In the genomic region with DNA sequence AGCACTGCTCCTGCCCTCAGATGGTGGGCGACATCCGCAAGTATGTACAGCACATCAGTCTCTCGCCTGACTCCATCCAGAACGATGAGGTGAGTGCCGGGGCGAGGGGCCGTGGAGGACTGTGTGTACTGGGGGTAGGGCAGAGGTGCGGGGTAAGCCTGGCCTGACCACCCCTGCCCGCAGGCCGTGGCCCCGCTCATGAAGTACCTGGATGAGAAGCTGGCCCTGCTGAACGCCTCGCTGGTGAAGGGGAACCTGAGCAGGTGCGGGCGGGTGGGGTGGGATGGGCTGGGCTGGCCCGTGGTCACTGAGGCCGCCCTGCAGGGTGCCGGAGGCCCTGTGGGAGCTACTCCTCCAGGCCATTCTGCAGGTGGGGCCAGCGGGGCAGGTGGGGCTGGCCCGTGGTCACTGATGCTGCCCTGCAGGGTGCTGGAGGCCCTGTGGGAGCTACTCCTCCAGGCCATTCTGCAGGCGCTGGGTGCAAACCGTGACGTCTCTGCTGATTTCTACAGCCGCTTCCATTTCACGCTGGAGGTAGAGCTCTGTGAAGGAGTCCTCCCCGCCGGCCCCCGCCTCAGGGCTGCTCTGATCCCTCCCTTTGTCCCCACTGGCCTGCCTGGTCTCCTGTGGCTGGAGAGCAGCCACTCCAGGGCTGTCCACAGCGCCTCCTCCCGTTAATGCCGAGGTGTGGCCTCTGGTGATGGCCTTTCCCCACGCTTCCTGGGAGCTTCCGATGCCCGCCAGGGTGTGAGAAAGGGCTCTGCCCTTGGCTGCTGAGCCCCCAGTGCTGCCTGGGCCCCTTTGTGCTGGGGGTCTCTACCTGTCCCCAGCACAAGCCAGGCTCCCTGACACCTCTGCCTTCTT, we compare ENCODE assay signal across 20 cellular contexts. TPM values are rescaled to one million over a fixed set of nuclear protein-coding genes. Genes with fewer than 3 reads are reported as not detected.
DNase-seq lines count a peak whose midpoint lies in the region; ATAC-seq, FAIRE-seq and TF ChIP-seq lines count a peak whose summit lies in the region.
"Had no signal": no experiment of that assay in that cellular context is flagged by ENCODE, and none has a peak within 500 bp of the region (broad histone marks: within the 10 kb centered on the region; RNA-seq: fewer than 3 reads in every experiment).

No MANE protein-coding gene starts in this region.

- 33% methylated on average over 17 of the region's 34 CpGs for WGBS in K562 (ENCODE audit: insufficient coverage, low coverage, missing lambda C conversion rate)
- WGBS in neuronal stem cell (ENCODE audit: extremely low coverage in 2 of 2, insufficient read length in 2 of 2, insufficient replicate concordance in 1 of 2), 2 donors = no CpG with 5 or more reads among the region's 34 CpGs

- no peak overlapping the region for H3K14ac ChIP-seq in neuronal stem cell (ENCODE audit: low read length)

- peak; percentile 27 for ATAC-seq in K562
- ATAC-seq: effector memory CD8-positive, alpha-beta T cell; left ventricle myocardium superior; pancreas had no signal

- DNase-seq in GM12892 (ENCODE audit: insufficient read length) (no peak), MG63 (peak; percentile 37), K562 (ENCODE audit: extremely low read depth in 1 of 4, low spot score in 3 of 4) (peak in 1 of 4 experiments; percentile 48), neuronal stem cell (ENCODE audit: low spot score) (no peak), NCI-H2227 treated with DMSO at 0.1 percent for 48 hours (lab: John Stamatoyannopoulos, UW) (no peak), PC-9 (no peak), GM19238 (ENCODE audit: insufficient read length, low spot score) (no peak)
- DNase-seq: activated CD4-positive, alpha-beta T cell treated with anti-CD3 and anti-CD28 coated beads, Interleukin-2, amount 50 U/mL, for 4 hours; activated naive CD8-positive, alpha-beta T cell treated with anti-CD3 and anti-CD28 coated beads, Interleukin-2, amount 10 ng/mL, durations not matched to agents 7 days and 5 days; activated T-cell treated with anti-CD3 and anti-CD28 coated beads, Interleukin-2, amount 50 U/mL, for 24 hours; DMS79 treated with DMSO at 0.1 percent for 48 hours; effector memory CD8-positive, alpha-beta T cell; foreskin melanocyte; KBM-7; left ventricle myocardium superior; NCI-H1105 treated with DMSO at 0.1 percent for 48 hours; tibial artery had no signal

- H4K91ac ChIP-seq in neuronal stem cell (ENCODE audit: low read depth, low read length, poor library complexity) = no peak overlapping the region

- in situ Hi-C loops in K562 (cut with MboI) = no loop called here

- intact Hi-C loops in K562 (cut with micrococcal nuclease) = loop anchor here (10.0 kb wide), 1 partner anchor 52 kb away; no protein-coding TSS in a partner anchor
- intact Hi-C loops in PC-9 (cut with micrococcal nuclease; ENCODE audit: unreplicated experiment) = no loop called here

- H3K27me3 ChIP-seq in MG63 (peaks cover 13% of the 10 kb centered on the region), K562 (ENCODE audit: control insufficient read depth in 2 of 2, insufficient read depth in 2 of 2, low read length in 2 of 2) (no peaks in the 10 kb centered on the region), neuronal stem cell (ENCODE audit: control insufficient read depth in 3 of 3, insufficient read depth in 3 of 3, low read depth in 1 of 3, low read length in 3 of 3) (peaks cover 0 to 14% (median 0%) of the 10 kb centered on the region in 3 experiments), PC-9 (ENCODE audit: insufficient read depth, low read depth) (no peaks in the 10 kb centered on the region)
- H3K27me3 ChIP-seq: pancreas had no signal

- no TSS peak for BruUV-seq in K562 (replicated peaks; lab: Mats Ljungman, UMichigan)
- no TSS peak for BruUV-seq in PC-9 (replicated peaks; lab: Mats Ljungman, UMichigan)

- peak overlapping the region; percentile 84 for H2BK12ac ChIP-seq in neuronal stem cell (ENCODE audit: low read length)

- no peak overlapping the region for H2AK5ac ChIP-seq in neuronal stem cell (ENCODE audit: low read depth, low read length)

- H3K4me3 ChIP-seq in MG63 (no peak overlapping the region), K562 (no peak overlapping the region), neuronal stem cell (ENCODE audit: low read length in 2 of 2) (peak overlapping the region in 1 of 2 donors; percentile 14), PC-9 (no peak overlapping the region)
- H3K4me3 ChIP-seq: pancreas, tibial artery had no signal

- H2AFZ ChIP-seq in K562 (ENCODE audit: low read depth, low read length) (no peak overlapping the region), neuronal stem cell (ENCODE audit: low read length) (no peak overlapping the region), PC-9 (no peak overlapping the region)

- H3K9me1 ChIP-seq in K562 (ENCODE audit: control insufficient read depth, insufficient read depth, low read length) = no peaks in the 10 kb centered on the region

- CTCF ChIA-PET in K562 (lab: Yijun Ruan, JAX; ENCODE audit: low intra/inter-chr PET ratio) (interaction anchor here (0.6 kb wide), 1 partner anchor 549 kb away, joined by 4 read pairs; no protein-coding TSS in a partner anchor), PC-9 (lab: Charles Lee) (interaction anchor here (0.6 kb wide), 1 partner anchor 640 kb away, joined by 4 read pairs; no protein-coding TSS in a partner anchor)

- no peak for FAIRE-seq in GM12892 (lab: Jason Lieb, UNC)
- peak; percentile 49 for FAIRE-seq in K562 (lab: Jason Lieb, UNC)
- FAIRE-seq: pancreas had no signal

- peak overlapping the region; percentile 94 for H2BK15ac ChIP-seq in neuronal stem cell (ENCODE audit: low read length)

- POLR2A ChIA-PET in K562 (lab: Yijun Ruan, JAX) = interaction anchor here (0.9 to 1.7 kb wide), 4 partner anchors 11 to 74 kb away, joined by 3 to 7 read pairs (median 4); a partner anchor contains a TSS
- POLR2A ChIA-PET in PC-9 (lab: Charles Lee; ENCODE audit: unreplicated experiment) = interaction anchor here (0.6 to 0.7 kb wide), 2 partner anchors 9 to 14 kb away, joined by 4 to 5 read pairs; no protein-coding TSS in a partner anchor

- H2BK5ac ChIP-seq in neuronal stem cell (ENCODE audit: low read length) = no peak overlapping the region

- no peak overlapping the region for H3K18ac ChIP-seq in neuronal stem cell (ENCODE audit: low read length)

- no peak for TF ChIP-seq EP300 in K562 (IDR thresholded peaks at IDR 0.05; ENCODE audit: low read length)

- H3K9ac ChIP-seq in K562 (ENCODE audit: insufficient read depth in 1 of 2, low read depth in 2 of 2, low read length in 2 of 2) (peak overlapping the region in 1 of 2 experiments; percentile 43; a peak in 1 of 4 replicates), neuronal stem cell (ENCODE audit: low read depth, low read length, poor library complexity) (no peak overlapping the region)

- H3F3A ChIP-seq in PC-9 (ENCODE audit: insufficient read depth, low read depth) = 0 out of 2 replicates have a peak, but pooled peaks cover 4% of the 10 kb centered on the region

- H3K4me2 ChIP-seq in K562 (ENCODE audit: insufficient read depth, low read length) (no peak overlapping the region), neuronal stem cell (ENCODE audit: insufficient read depth, low read length, poor library complexity, severe bottlenecking) (no peak overlapping the region), PC-9 (no peak overlapping the region)

- H3K36me3 ChIP-seq in MG63 (peaks cover 17% of the 10 kb centered on the region), K562 (ENCODE audit: control insufficient read depth, insufficient read depth, low read length) (peaks cover 22% of the 10 kb centered on the region; the same call in 1 of the 3 replicates), neuronal stem cell (replicated peaks in 1 of 2; ENCODE audit: control insufficient read depth in 2 of 2, insufficient read depth in 2 of 2, low read length in 2 of 2) (peaks cover 16 to 61% of the 10 kb centered on the region in 2 donors), PC-9 (ENCODE audit: low read depth) (no peaks in the 10 kb centered on the region)

- H3K23ac ChIP-seq in neuronal stem cell (ENCODE audit: low read depth, low read length, poor library complexity) = peak overlapping the region; percentile 17

- no peaks in the 10 kb centered on the region for H3K9me2 ChIP-seq in PC-9 (ENCODE audit: insufficient read depth)

- H3K4ac ChIP-seq in neuronal stem cell (ENCODE audit: low read length) = peak overlapping the region; percentile 23

- H3K4me1 ChIP-seq in K562 (replicated peaks in 1 of 2; ENCODE audit: control insufficient read depth in 2 of 2, insufficient read depth in 2 of 2, low read length in 2 of 2) = peaks cover 9 to 91% of the 10 kb centered on the region in 2 experiments
- H3K4me1 ChIP-seq in neuronal stem cell (ENCODE audit: control insufficient read depth in 2 of 2, insufficient read depth in 1 of 2, low read depth in 1 of 2, low read length in 2 of 2) = peaks cover 8 to 14% of the 10 kb centered on the region in 2 donors
- 0 out of 2 replicates have a peak, but pooled peaks cover 13% of the 10 kb centered on the region for H3K4me1 ChIP-seq in PC-9 (replicated peaks; ENCODE audit: insufficient read depth)

- H2BK120ac ChIP-seq in neuronal stem cell (ENCODE audit: low read depth, low read length) = no peak overlapping the region

- H4K20me1 ChIP-seq in K562 (replicated peaks; ENCODE audit: control insufficient read depth, insufficient read depth, low read length) (peaks cover 14% of the 10 kb centered on the region), PC-9 (ENCODE audit: insufficient read depth) (no peaks in the 10 kb centered on the region)

- peak; percentile 56 to 62 (median 57) for TF ChIP-seq CTCF in K562 (IDR thresholded peaks at IDR 0.05 in 2 of 3, conservative IDR thresholded peaks at IDR 0.05 in 1 of 3; ENCODE audit: insufficient read depth in 2 of 3, low read depth in 1 of 3, low read length in 3 of 3)
- TF ChIP-seq CTCF in PC-9 (conservative IDR thresholded peaks at IDR 0.05) = no peak

- TF ChIP-seq POLR2A in GM12892 (IDR thresholded peaks at IDR 0.05; ENCODE audit: low read depth, low read length) (peak; percentile 20; the same call in 1 of the 2 replicates), K562 (conservative IDR thresholded peaks at IDR 0.05) (no peak)

- H3K9me3 ChIP-seq in MG63 (no peaks in the 10 kb centered on the region), K562 (replicated peaks; ENCODE audit: control insufficient read depth, insufficient read depth, low read depth, low read length) (no peaks in the 10 kb centered on the region), neuronal stem cell (replicated peaks in 1 of 2; ENCODE audit: control insufficient read depth in 2 of 2, insufficient read depth in 1 of 2, low read depth in 1 of 2, low read length in 2 of 2) (no peaks in the 10 kb centered on the region), PC-9 (ENCODE audit: insufficient read depth, low read depth) (no peaks in the 10 kb centered on the region)
- H3K9me3 ChIP-seq: pancreas, tibial artery had no signal

- peaks cover 15% of the 10 kb centered on the region for H3K79me1 ChIP-seq in neuronal stem cell (ENCODE audit: low read depth, low read length)

- H3K79me2 ChIP-seq in K562 (ENCODE audit: control insufficient read depth, insufficient read depth, low read length) (peaks cover 12% of the 10 kb centered on the region), PC-9 (ENCODE audit: low read depth) (peaks cover 15% of the 10 kb centered on the region)

- H4K8ac ChIP-seq in neuronal stem cell (ENCODE audit: low read depth, low read length) = no peak overlapping the region

- no peak overlapping the region for H3K27ac ChIP-seq in K562 (ENCODE audit: extremely low read depth, low read depth, low read length)
- H3K27ac ChIP-seq in neuronal stem cell (replicated peaks; ENCODE audit: low read length) = no peak overlapping the region
- no peak overlapping the region for H3K27ac ChIP-seq in PC-9
- H3K27ac ChIP-seq: C4-2B, pancreas, skin epidermis, tibial artery had no signal

- peak in 1 of 2 experiments; percentile 54; a peak in 2 of 4 replicates for TF ChIP-seq RAD21 in K562 (CRISPR knock-in tag; conservative IDR thresholded peaks at IDR 0.05 in 1 of 2, IDR thresholded peaks at IDR 0.05 in 1 of 2)

RNA-seq across cellular contexts. Expression of a gene that starts 5.0 kb away (rescaled TPM):
- 17.8 TPM for polyA plus RNA-seq in GM12892 (2012; ENCODE audit: missing spikeins)
- 138 and 174 TPM in 2 replicates for total RNA-seq in MG63 (2014; rRNA removed; shearing (Covaris generic); ENCODE audit: low replicate concordance)
- 2.8 and 6.4 TPM in 2 replicates for total RNA-seq in K562 (2011; cell fraction: chromatin; rRNA removed; ENCODE audit: low replicate concordance)
- 8.8 and 12.3 TPM in 2 replicates for total RNA-seq in K562 (2011; cell fraction: nucleolus; rRNA removed)
- total RNA-seq in K562 (2011; cell fraction: nucleoplasm; rRNA removed) = 3.4 and 7.0 TPM in 2 replicates
- 74.8 and 100.0 TPM in 2 replicates for total RNA-seq in K562 (2014; rRNA removed)
- 6.7 TPM in 2 replicates for total RNA-seq in K562 (2014; rRNA removed; fragmentation: Illumina TruSeq; extraction: Trizol)
- total RNA-seq in K562 (2015; rRNA removed; fragmentation: Illumina TruSeq; extraction: Trizol) = 29.6 and 31.9 TPM in 2 replicates
- total RNA-seq in K562 (2021) = 50.5 and 53.7 TPM in 2 replicates
- 15.8 and 16.5 TPM in 2 replicates for polyA plus RNA-seq in K562 (2011; rRNA removed)
- polyA plus RNA-seq in K562 (2011; cell fraction: cytosol; rRNA removed) = 21.3 and 65.5 TPM in 2 replicates
- 12.1 and 18.1 TPM in 2 replicates for polyA plus RNA-seq in K562 (2011; cell fraction: nucleus; rRNA removed)
- 34.9 and 46.9 TPM in 2 replicates for polyA plus RNA-seq in K562 (2012)
- polyA plus RNA-seq in K562 (2014; fragmentation: Illumina TruSeq; extraction: Trizol) = 10.3 and 22.1 TPM in 2 replicates
- 1 to 10 TPM; 1.5 to 2.4 TPM for polyA plus RNA-seq in K562 (2014; fragmentation: Nextera tagmentation; extraction: Ambion mirVana)
- polyA plus RNA-seq in K562 (2014; rRNA removed) = 53.3 and 75.7 TPM in 2 replicates
- polyA minus RNA-seq in K562 (2011; rRNA and poly(A)+ RNA removed) = 2.6 and 4.5 TPM in 2 replicates
- polyA minus RNA-seq in K562 (2011; cell fraction: cytosol; rRNA and poly(A)+ RNA removed) = 17.2 and 24.6 TPM in 2 replicates
- 7.1 and 7.8 TPM in 2 replicates for polyA minus RNA-seq in K562 (2011; cell fraction: nucleus; rRNA and poly(A)+ RNA removed)
- polyA plus RNA-seq in neuronal stem cell (2013, experiment 1 of 2) = 32.4 TPM
- 29.6 TPM for polyA plus RNA-seq in neuronal stem cell (2013, experiment 2 of 2)
- 69.5 and 108 TPM in 2 replicates for total RNA-seq in PC-9 (2021)

RNA-seq across cellular contexts. Expression of a gene that starts 5.1 kb away (rescaled TPM):
- 15.3 TPM for polyA plus RNA-seq in GM12892 (2012; ENCODE audit: missing spikeins)
- total RNA-seq in MG63 (2014; rRNA removed; shearing (Covaris generic); ENCODE audit: low replicate concordance) = 40.9 and 52.2 TPM in 2 replicates
- total RNA-seq in K562 (2011; cell fraction: chromatin; rRNA removed; ENCODE audit: low replicate concordance) = 42.1 and 68.9 TPM in 2 replicates
- 52.6 and 53.5 TPM in 2 replicates for total RNA-seq in K562 (2011; cell fraction: nucleolus; rRNA removed)
- total RNA-seq in K562 (2011; cell fraction: nucleoplasm; rRNA removed) = 51.0 and 57.1 TPM in 2 replicates
- total RNA-seq in K562 (2014; rRNA removed) = 22.3 and 24.0 TPM in 2 replicates
- total RNA-seq in K562 (2014; rRNA removed; fragmentation: Illumina TruSeq; extraction: Trizol) = 4.7 and 6.1 TPM in 2 replicates
- total RNA-seq in K562 (2015; rRNA removed; fragmentation: Illumina TruSeq; extraction: Trizol) = 13.6 and 13.9 TPM in 2 replicates
- total RNA-seq in K562 (2021) = 19.9 and 22.2 TPM in 2 replicates
- 18.6 and 20.7 TPM in 2 replicates for polyA plus RNA-seq in K562 (2011; rRNA removed)
- 20.9 and 40.1 TPM in 2 replicates for polyA plus RNA-seq in K562 (2011; cell fraction: cytosol; rRNA removed)
- polyA plus RNA-seq in K562 (2011; cell fraction: nucleus; rRNA removed) = 55.5 and 97.5 TPM in 2 replicates
- polyA plus RNA-seq in K562 (2012) = 18.3 and 26.9 TPM in 2 replicates
- polyA plus RNA-seq in K562 (2014; fragmentation: Illumina TruSeq; extraction: Trizol) = 9.0 and 13.6 TPM in 2 replicates
- 1 to 10 TPM in 1 of 2 experiments, under 1 TPM in 1; 0.69 to 1.0 TPM for polyA plus RNA-seq in K562 (2014; fragmentation: Nextera tagmentation; extraction: Ambion mirVana)
- polyA plus RNA-seq in K562 (2014; rRNA removed) = 31.5 and 33.3 TPM in 2 replicates
- polyA minus RNA-seq in K562 (2011; rRNA and poly(A)+ RNA removed) = 1.6 and 5.7 TPM in 2 replicates
- 7.7 and 10.3 TPM in 2 replicates for polyA minus RNA-seq in K562 (2011; cell fraction: cytosol; rRNA and poly(A)+ RNA removed)
- 11.7 and 13.1 TPM in 2 replicates for polyA minus RNA-seq in K562 (2011; cell fraction: nucleus; rRNA and poly(A)+ RNA removed)
- 14.7 TPM for polyA plus RNA-seq in neuronal stem cell (2013, experiment 1 of 2)
- polyA plus RNA-seq in neuronal stem cell (2013, experiment 2 of 2) = 13.2 TPM
- 40.6 and 50.7 TPM in 2 replicates for total RNA-seq in PC-9 (2021)

RNA-seq across cellular contexts. Expression of a gene that starts 13.2 kb away (rescaled TPM):
- polyA plus RNA-seq in GM12892 (2012; ENCODE audit: missing spikeins) = 0.36 TPM
- total RNA-seq in MG63 (2014; rRNA removed; shearing (Covaris generic); ENCODE audit: low replicate concordance) = 1.1 TPM in 1 of 2 replicates, not detected in the other
- 10.8 and 42.1 TPM in 2 replicates for total RNA-seq in K562 (2011; cell fraction: chromatin; rRNA removed; ENCODE audit: low replicate concordance)
- total RNA-seq in K562 (2011; cell fraction: nucleolus; rRNA removed) = 29.0 and 32.5 TPM in 2 replicates
- total RNA-seq in K562 (2011; cell fraction: nucleoplasm; rRNA removed) = 13.0 and 13.4 TPM in 2 replicates
- 2.3 and 4.5 TPM in 2 replicates for total RNA-seq in K562 (2014; rRNA removed)
- total RNA-seq in K562 (2014; rRNA removed; fragmentation: Illumina TruSeq; extraction: Trizol) = 0.06 and 0.18 TPM in 2 replicates
- total RNA-seq in K562 (2015; rRNA removed; fragmentation: Illumina TruSeq; extraction: Trizol) = 0.33 and 1.2 TPM in 2 replicates
- total RNA-seq in K562 (2021) = 3.3 and 3.4 TPM in 2 replicates
- polyA plus RNA-seq in K562 (2011; rRNA removed) = 0.81 and 1.8 TPM in 2 replicates
- polyA plus RNA-seq in K562 (2011; cell fraction: cytosol; rRNA removed) = 0.55 and 1.9 TPM in 2 replicates
- 15.2 and 24.6 TPM in 2 replicates for polyA plus RNA-seq in K562 (2011; cell fraction: nucleus; rRNA removed)
- polyA plus RNA-seq in K562 (2012) = 3.2 and 13.5 TPM in 2 replicates
- 0.34 and 1.1 TPM in 2 replicates for polyA plus RNA-seq in K562 (2014; fragmentation: Illumina TruSeq; extraction: Trizol)
- under 1 TPM in 1 of 2 experiments, not detected in 1; 0.03 TPM for polyA plus RNA-seq in K562 (2014; fragmentation: Nextera tagmentation; extraction: Ambion mirVana)
- polyA plus RNA-seq in K562 (2014; rRNA removed) = 1.5 and 4.5 TPM in 2 replicates
- 0.33 and 1.1 TPM in 2 replicates for polyA minus RNA-seq in K562 (2011; rRNA and poly(A)+ RNA removed)
- 1.7 and 1.9 TPM in 2 replicates for polyA minus RNA-seq in K562 (2011; cell fraction: cytosol; rRNA and poly(A)+ RNA removed)
- 8.8 and 11.0 TPM in 2 replicates for polyA minus RNA-seq in K562 (2011; cell fraction: nucleus; rRNA and poly(A)+ RNA removed)
- polyA plus RNA-seq in neuronal stem cell (2013, experiment 1 of 2) = 3.1 TPM
- 2.9 TPM for polyA plus RNA-seq in neuronal stem cell (2013, experiment 2 of 2)
- total RNA-seq in PC-9 (2021) = 35.0 and 47.3 TPM in 2 replicates

RNA-seq across cellular contexts. Expression of a gene that starts 37.2 kb away (rescaled TPM):
- polyA plus RNA-seq in GM12892 (2012; ENCODE audit: missing spikeins) = 148 TPM
- total RNA-seq in MG63 (2014; rRNA removed; shearing (Covaris generic); ENCODE audit: low replicate concordance) = 154 and 228 TPM in 2 replicates
- 163 and 370 TPM in 2 replicates for total RNA-seq in K562 (2011; cell fraction: chromatin; rRNA removed; ENCODE audit: low replicate concordance)
- 214 and 227 TPM in 2 replicates for total RNA-seq in K562 (2011; cell fraction: nucleolus; rRNA removed)
- total RNA-seq in K562 (2011; cell fraction: nucleoplasm; rRNA removed) = 128 and 149 TPM in 2 replicates
- total RNA-seq in K562 (2014; rRNA removed) (64.7 and 104 TPM in 2 replicates), K562 (2014; rRNA removed; fragmentation: Illumina TruSeq; extraction: Trizol) (103 and 114 TPM in 2 replicates), K562 (2015; rRNA removed; fragmentation: Illumina TruSeq; extraction: Trizol) (96.9 and 104 TPM in 2 replicates), K562 (2021) (208 and 215 TPM in 2 replicates), PC-9 (2021) (218 and 271 TPM in 2 replicates)
- polyA plus RNA-seq in K562 (2011; rRNA removed) (132 and 145 TPM in 2 replicates), K562 (2014; fragmentation: Illumina TruSeq; extraction: Trizol) (222 and 254 TPM in 2 replicates), K562 (2014; fragmentation: Nextera tagmentation; extraction: Ambion mirVana) (10 to 100 TPM; 36.6 to 45.1 TPM), K562 (2014; rRNA removed) (171 and 184 TPM in 2 replicates)
- polyA plus RNA-seq in K562 (2011; cell fraction: cytosol; rRNA removed) = 67.6 and 119 TPM in 2 replicates
- 140 and 142 TPM in 2 replicates for polyA plus RNA-seq in K562 (2011; cell fraction: nucleus; rRNA removed)
- polyA plus RNA-seq in K562 (2012) = 143 and 153 TPM in 2 replicates
- 118 and 130 TPM in 2 replicates for polyA minus RNA-seq in K562 (2011; rRNA and poly(A)+ RNA removed)
- 69.2 and 93.4 TPM in 2 replicates for polyA minus RNA-seq in K562 (2011; cell fraction: cytosol; rRNA and poly(A)+ RNA removed)
- polyA minus RNA-seq in K562 (2011; cell fraction: nucleus; rRNA and poly(A)+ RNA removed) = 62.3 and 72.8 TPM in 2 replicates
- polyA plus RNA-seq in neuronal stem cell (2013, experiment 1 of 2) = 253 TPM
- 258 TPM for polyA plus RNA-seq in neuronal stem cell (2013, experiment 2 of 2)
